ENCODE assay signal across 8 cellular contexts in genomic region chr3:44323341-44323955, GRCh38. TPM values are rescaled to one million over a fixed set of nuclear protein-coding genes. Genes with fewer than 3 reads are reported as not detected.
DNase-seq lines count a peak whose midpoint lies in the region; ATAC-seq and TF ChIP-seq lines count a peak whose summit lies in the region.

No MANE protein-coding gene starts in this region.

- POLR2A ChIA-PET in RWPE1 (lab: Yijun Ruan, JAX; ENCODE audit: low non-redundant PET) = no interaction called here

- no peaks in the 10 kb centered on the region for H3K4me1 ChIP-seq in heart left ventricle

- ATAC-seq in heart left ventricle (peak in 2 of 4 donors; percentile 34 to 48), GM19455 (IDR thresholded peaks at IDR 0.05; ENCODE audit: unreplicated experiment) (no peak)

- H3K36me3 ChIP-seq in heart left ventricle = no peaks in the 10 kb centered on the region

- no peaks in the 10 kb centered on the region for H3K9me3 ChIP-seq in heart left ventricle

- WGBS in heart left ventricle, 4 donors = 3 to 6% (median 4%) methylated on average over 4 of the region's 4 CpGs

- no peak for TF ChIP-seq POLR2A in heart left ventricle (IDR thresholded peaks at IDR 0.05)

- peak; percentile 7 for DNase-seq in DMS153 treated with DMSO at 0.1 percent for 48 hours (lab: John Stamatoyannopoulos, UW; ENCODE audit: unreplicated experiment)
- DNase-seq in LHCN-M2 (ENCODE audit: low read depth) = peak; percentile 63
- peak; percentile 16 for DNase-seq in RWPE1 (ENCODE audit: low spot score)
- peak; percentile 4 for DNase-seq in activated naive CD8-positive, alpha-beta T cell treated with anti-CD3 and anti-CD28 coated beads, Interleukin-2, amount 50 U/mL, for 16 hours (ENCODE audit: low read depth, low spot score)
- DNase-seq in heart left ventricle = peak in 4 of 5 donors; percentile 53 to 73 (median 60)
- peak; percentile 59 for DNase-seq in renal cortical epithelial cell (ENCODE audit: low read depth)
- no peak for DNase-seq in islet precursor cell

- H3K27me3 ChIP-seq in heart left ventricle = no peaks in the 10 kb centered on the region

- H3K27ac ChIP-seq in RWPE1 = no peak overlapping the region
- H3K27ac ChIP-seq in heart left ventricle = no peak overlapping the region

- no peak overlapping the region for H3K4me3 ChIP-seq in heart left ventricle

- intact Hi-C loops in heart left ventricle (cut with DNase I) = loop anchor here in 4 of 10 donors (5.0 to 10.0 kb wide), 4 partner anchors 114 to 301 kb away; partner anchors contain the start of genes ZNF445 (in 4 of the 4) and ZNF197 (in 1 of the 4)

- TF ChIP-seq CTCF in RWPE1 (conservative IDR thresholded peaks at IDR 0.05; ENCODE audit: low read depth) (peak; percentile 88), heart left ventricle (IDR thresholded peaks at IDR 0.05) (peak; percentile 60 to 92 (median 82))

- CTCF ChIA-PET in RWPE1 (lab: Yijun Ruan, JAX) = interaction anchor here (0.6 to 1.5 kb wide), 4 partner anchors 14 to 584 kb away, joined by 3 to 5 read pairs (median 3); partner anchors contain the start of gene TCAIM

RNA-seq across cellular contexts. Expression of gene TCAIM, which starts 15.1 kb away (rescaled TPM):
- total RNA-seq in LHCN-M2 (2014; rRNA removed) = 22.6 and 24.6 TPM in 2 replicates
- 7.7 TPM for polyA plus RNA-seq in LHCN-M2 (2012)
- total RNA-seq in heart left ventricle = 10 to 100 TPM; 24.1 to 45.0 (median 32.4) TPM
- 10 to 100 TPM; 17.0 to 26.2 TPM for polyA plus RNA-seq in heart left ventricle
- 37.3 and 61.1 TPM in 2 replicates for total RNA-seq in renal cortical epithelial cell
